ENCODE assay signal across 2 cellular contexts in genomic region chr1:244011796-244012195, GRCh38.
TF ChIP-seq lines count a peak whose summit lies in the region.

No MANE protein-coding gene starts in this region.

TF ChIP-seq in endothelial cell of umbilical vein, 7 proteins besides CTCF, POLR2A, EP300 and RAD21 (continued from another document):
- TF ChIP-seq MAX (IDR thresholded peaks at IDR 0.05; ENCODE audit: insufficient read depth, insufficient read length), result no peak
- TF ChIP-seq POLR2AphosphoS5 (IDR thresholded peaks at IDR 0.05; ENCODE audit: insufficient read depth, low read depth, low read length), result no peak
- no peak for TF ChIP-seq GATA2 (IDR thresholded peaks at IDR 0.05; ENCODE audit: insufficient read depth, insufficient read length, low read depth, low read length)
- no peak for TF ChIP-seq FOS (IDR thresholded peaks at IDR 0.05; ENCODE audit: borderline replicate concordance, insufficient read depth, low read length)
- TF ChIP-seq MYC (IDR thresholded peaks at IDR 0.05; ENCODE audit: low read depth, low read length), result no peak
- TF ChIP-seq JUN (IDR thresholded peaks at IDR 0.05; ENCODE audit: borderline replicate concordance, insufficient read depth, insufficient read length, low read depth), result no peak

TF ChIP-seq in neural cell, 6 proteins besides CTCF, POLR2A, EP300 and RAD21 (continued from another document):
- TF ChIP-seq EZH2 (IDR thresholded peaks at IDR 0.05; ENCODE audit: borderline replicate concordance, insufficient read depth, low read length, poor library complexity, severe bottlenecking) (no peak), TAF1 (IDR thresholded peaks at IDR 0.05; ENCODE audit: low read depth) (no peak), MXI1 (conservative IDR thresholded peaks at IDR 0.05; ENCODE audit: poor library complexity, severe bottlenecking) (no peak), POLR2AphosphoS5 (IDR thresholded peaks at IDR 0.05) (no peak), REST (IDR thresholded peaks at IDR 0.05; ENCODE audit: borderline replicate concordance) (no peak)
